8 cellular contexts compared by ENCODE assay signal in the genomic region with DNA sequence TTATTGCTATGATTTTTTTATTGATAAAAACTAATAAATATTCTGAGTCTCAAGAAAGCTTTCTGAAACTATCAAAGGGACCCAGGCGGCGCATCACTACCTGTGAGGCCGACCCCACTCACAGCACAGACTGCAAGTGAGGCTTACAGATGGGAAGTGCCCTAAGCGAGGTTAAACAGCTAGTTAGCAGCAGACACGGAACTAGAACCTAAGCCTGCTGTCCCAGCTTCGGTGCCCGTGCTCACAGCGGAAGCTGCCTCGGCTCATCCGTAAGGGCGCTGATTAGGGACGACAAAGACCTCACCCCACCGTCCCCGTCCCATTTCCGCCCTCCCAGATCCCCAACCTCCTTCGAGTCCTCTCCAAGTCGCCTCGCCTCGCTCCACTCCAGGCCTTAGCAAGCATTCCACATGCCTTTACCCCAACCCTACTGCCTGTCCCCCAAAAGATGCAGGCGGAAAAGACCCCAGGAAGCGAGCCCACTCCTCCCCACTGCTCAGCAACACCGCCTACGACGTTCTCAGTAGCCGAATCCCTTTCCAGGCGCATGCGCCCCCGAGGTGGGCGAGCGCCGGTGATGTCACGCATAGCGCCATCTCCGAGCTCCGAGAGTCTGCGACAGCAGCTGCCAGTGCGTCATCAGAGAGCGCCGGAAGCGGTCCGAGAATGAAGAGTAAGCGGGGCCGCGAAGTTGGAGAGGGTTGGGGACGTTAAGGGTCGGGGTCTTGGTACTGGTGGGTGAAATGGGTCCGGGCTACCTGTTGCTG. TPM values are rescaled to one million over a fixed set of nuclear protein-coding genes. Genes with fewer than 3 reads are reported as not detected.
DNase-seq lines count a peak whose midpoint lies in the region; ATAC-seq and TF ChIP-seq lines count a peak whose summit lies in the region.

TSS of gene POP4 (plus strand) at position 631 of the 767 bp plus-strand sequence. CDS start at position 667, 36 bp downstream.

- H3K9me2 ChIP-seq in PC-9 (ENCODE audit: insufficient read depth): no peaks in the 10 kb centered on the region

- no peaks in the 10 kb centered on the region for H3K27me3 Mint-ChIP-seq in IgD-negative memory B cell

- H3K4me3 Mint-ChIP-seq in IgD-negative memory B cell: peak within 1 kb of the TSS; percentile 98 to 100 (median 100)

- no TSS peak for BruUV-seq in PC-9 (replicated peaks; lab: Mats Ljungman, UMichigan)

- H3K9me3 Mint-ChIP-seq in IgD-negative memory B cell: no peaks in the 10 kb centered on the region

- DNase-seq in DMS 273 treated with DMSO at 0.1 percent for 48 hours (lab: John Stamatoyannopoulos, UW): peak; percentile 72
- DNase-seq in PC-9: peak; percentile 85 to 91
- DNase-seq in activated T-cell treated with anti-CD3 and anti-CD28 coated beads, Interleukin-2, amount 50 U/mL, for 1 hour: peak; percentile 97
- peak; percentile 97 to 98 for DNase-seq in erythroblast (lab: John Stamatoyannopoulos, UW)
- DNase-seq in stimulated activated CD8-positive, alpha-beta memory T cell treated with anti-CD3 and anti-CD28 coated beads, Interleukin-7, amount 100 ng/mL, for 1 hour (ENCODE audit: low read depth in 2 of 2): peak; percentile 97 to 98

- peak; percentile 99 for TF ChIP-seq POLR2A in erythroblast (IDR thresholded peaks at IDR 0.05; ENCODE audit: low read length)

- POLR2A ChIA-PET in PC-9 (lab: Charles Lee; ENCODE audit: unreplicated experiment): interaction anchor here (0.6 to 0.9 kb wide), 5 partner anchors 54 to 358 kb away, joined by 4 to 14 read pairs (median 5); partner anchors contain the start of gene PLEKHF1

- peak within 1 kb of the TSS; percentile 69 for H3K4me3 ChIP-seq in PC-9
- H3K4me3 ChIP-seq in mucosa of stomach (ENCODE audit: low read length): peak within 1 kb of the TSS; percentile 83

- no peak for TF ChIP-seq CTCF in PC-9 (conservative IDR thresholded peaks at IDR 0.05)

- peak; percentile 71 for ATAC-seq in GM21529 (IDR thresholded peaks at IDR 0.05; ENCODE audit: unreplicated experiment)

- no peaks in the 10 kb centered on the region for H3K36me3 Mint-ChIP-seq in IgD-negative memory B cell

- no peaks in the 10 kb centered on the region for H3K36me3 ChIP-seq in PC-9 (ENCODE audit: low read depth)
- H3K36me3 ChIP-seq in mucosa of stomach (ENCODE audit: control insufficient read depth, insufficient read depth, low read length): no peaks in the 10 kb centered on the region

- peak within 1 kb of the TSS; percentile 98 for H3K4me2 ChIP-seq in PC-9

- H3K27me3 ChIP-seq in PC-9 (ENCODE audit: insufficient read depth, low read depth): no peaks in the 10 kb centered on the region
- H3K27me3 ChIP-seq in mucosa of stomach (ENCODE audit: control insufficient read depth, insufficient read depth, low read length): no peaks in the 10 kb centered on the region

- no peaks in the 10 kb centered on the region for H3F3A ChIP-seq in PC-9 (ENCODE audit: insufficient read depth, low read depth)

- peak within 1 kb of the TSS; percentile 100 for H3K9ac ChIP-seq in mucosa of stomach (ENCODE audit: low read length)

- peaks cover 13% of the 10 kb centered on the region for H3K79me2 ChIP-seq in PC-9 (ENCODE audit: low read depth)

- H2AFZ ChIP-seq in PC-9: peak within 1 kb of the TSS; percentile 90

- H3K9me3 ChIP-seq in PC-9 (ENCODE audit: insufficient read depth, low read depth): no peaks in the 10 kb centered on the region
- no peaks in the 10 kb centered on the region for H3K9me3 ChIP-seq in mucosa of stomach (ENCODE audit: control insufficient read depth, low read length)

- CTCF ChIA-PET in PC-9 (lab: Charles Lee): interaction anchor here (2.6 kb wide), 1 partner anchor 110 kb away, joined by 14 read pairs; no protein-coding TSS in a partner anchor

- H3K4me1 ChIP-seq in PC-9 (replicated peaks; ENCODE audit: insufficient read depth): peaks cover 7% of the 10 kb centered on the region
- H3K4me1 ChIP-seq in mucosa of stomach (ENCODE audit: control insufficient read depth, insufficient read depth, low read length): no peaks in the 10 kb centered on the region

- intact Hi-C loops in PC-9 (cut with micrococcal nuclease; ENCODE audit: unreplicated experiment): no loop called here

- H3K27ac ChIP-seq in PC-9: peak within 1 kb of the TSS; percentile 37

- H3K27ac Mint-ChIP-seq in IgD-negative memory B cell: peak within 1 kb of the TSS; percentile 98 to 100 (median 100)

- no peaks in the 10 kb centered on the region for H4K20me1 ChIP-seq in PC-9 (ENCODE audit: insufficient read depth)

- peaks cover 14 to 18% (median 15%) of the 10 kb centered on the region in 3 donors for H3K4me1 Mint-ChIP-seq in IgD-negative memory B cell

RNA-seq across cellular contexts. Expression of gene POP4, which starts in this region (rescaled TPM):
- 128 TPM for polyA plus RNA-seq in IgD-negative memory B cell
- 52.8 and 66.6 TPM in 2 replicates for total RNA-seq in PC-9 (2021)

Comparison
In these comparisons a context has a peak if more than half of its experiments do, and no peak if none do; other contexts are left out.
1. Peak in every context shown above with its lines: DNase-seq, ATAC-seq, H3K4me3 ChIP-seq and H3K27ac ChIP-seq.